In genomic region chr6:156900292-156900691, GRCh38 we compare ENCODE assay signal across 24 cellular contexts.
"Had no signal": no experiment of that assay in that cellular context is flagged by ENCODE, and none has a peak within 500 bp of the region (broad histone marks: within the 10 kb centered on the region; RNA-seq: fewer than 3 reads in every experiment).

No MANE protein-coding gene starts in this region.

- H3K36me3 ChIP-seq: gastroesophageal sphincter, right lobe of liver, transverse colon had no signal

- H3K27me3 ChIP-seq: gastroesophageal sphincter, right lobe of liver, transverse colon had no signal

- H3K9me3 ChIP-seq: gastroesophageal sphincter, right lobe of liver, transverse colon had no signal

- H3K27ac ChIP-seq: coronary artery, epithelial cell of prostate, gastroesophageal sphincter, right lobe of liver, skin epidermis, transverse colon, WERI-Rb-1 had no signal

- H3K27me3 Mint-ChIP-seq: activated naive CD8-positive, alpha-beta T cell treated with anti-CD3 and anti-CD28 coated beads for 36 hours had no signal

- H3K9me3 Mint-ChIP-seq: activated naive CD8-positive, alpha-beta T cell treated with anti-CD3 and anti-CD28 coated beads for 36 hours; activated T-helper 2 cell treated with anti-CD3 and anti-CD28 coated beads, Interferon-gamma antibody, Interleukin-2, Interleukin-4, amounts not matched to agents 10 μg/mL and 5 μg/mL and 100 μg/mL, durations not matched to agents 14 hours and 24 hours and 36 hours; endodermal cell had no signal

- FAIRE-seq: bronchial epithelial cell, TTC549, urothelium cell line had no signal

- DNase-seq: activated CD4-positive, alpha-beta T cell treated with anti-CD3 and anti-CD28 coated beads for 1 hour; activated CD4-positive, alpha-beta T cell treated with anti-CD3 and anti-CD28 coated beads, Interleukin-2, amount 50 U/mL, for 1 hour; activated CD8-positive, alpha-beta T cell treated with anti-CD3 and anti-CD28 coated beads, Interleukin-2, amount 10 ng/mL, durations not matched to agents 7 days and 5 days; activated naive CD4-positive, alpha-beta T cell; activated naive CD8-positive, alpha-beta T cell treated with anti-CD3 and anti-CD28 coated beads for 36 hours; activated T-cell treated with anti-CD3 and anti-CD28 coated beads, Interleukin-2, amount 50 U/mL, for 1 hour; amygdala; endodermal cell; head of caudate nucleus; hypothalamus; mesenchymal stem cell; occipital lobe; right lobe of liver; stimulated activated CD4-positive, alpha-beta T cell treated with anti-CD3 and anti-CD28 coated beads, Interleukin-1b, Interleukin-23, amount 100 ng/mL, for 48 hours; transverse colon; WERI-Rb-1 had no signal

- H3K4me1 ChIP-seq: right lobe of liver, transverse colon had no signal

- H3K4me3 ChIP-seq: coronary artery, gastroesophageal sphincter, right lobe of liver, skin epidermis, transverse colon had no signal

- ATAC-seq: activated CD8-positive, alpha-beta T cell treated with anti-CD3 and anti-CD28 coated beads, Interleukin-2, amount 10 ng/mL, durations not matched to agents 7 days and 5 days; gastroesophageal sphincter; right lobe of liver had no signal

- H3K27ac Mint-ChIP-seq: activated CD8-positive, alpha-beta T cell treated with anti-CD3 and anti-CD28 coated beads, Interleukin-2, amount 10 ng/mL, durations not matched to agents 7 days and 5 days; activated naive CD8-positive, alpha-beta T cell treated with anti-CD3 and anti-CD28 coated beads for 36 hours; activated T-helper 2 cell treated with anti-CD3 and anti-CD28 coated beads, Interferon-gamma antibody, Interleukin-2, Interleukin-4, amounts not matched to agents 10 μg/mL and 5 μg/mL and 100 μg/mL, durations not matched to agents 14 hours and 24 hours and 36 hours; endodermal cell had no signal

- H3K4me3 Mint-ChIP-seq: activated CD8-positive, alpha-beta T cell treated with anti-CD3 and anti-CD28 coated beads, Interleukin-2, amount 10 ng/mL, durations not matched to agents 7 days and 5 days; activated naive CD8-positive, alpha-beta T cell treated with anti-CD3 and anti-CD28 coated beads for 36 hours; endodermal cell had no signal
